Comparison of ENCODE assay signal across 18 cellular contexts in genomic region chr2:205990104-205990503, GRCh38.
"Had no signal": no experiment of that assay in that cellular context is flagged by ENCODE, and none has a peak within 500 bp of the region (broad histone marks: within the 10 kb centered on the region; RNA-seq: fewer than 3 reads in every experiment).

No MANE protein-coding gene starts in this region.

- ATAC-seq: foreskin keratinocyte, left ventricle myocardium superior, SK-N-SH treated with all-trans-retinoic acid at 6 μM for 48 hours had no signal

- H3K36me3 ChIP-seq: prostate gland, uterus had no signal

- H3K9me3 ChIP-seq: prostate gland, spleen, tibial nerve, uterus had no signal

- H3K4me1 ChIP-seq: foreskin keratinocyte, prostate gland, tibial nerve, uterus had no signal

- H3K4me3 Mint-ChIP-seq: brain; dendritic cell treated with granulocyte-macrophage colony-stimulating factor and Interleukin-4, amounts not matched to agents 40 ng/mL and 50 ng/mL, for 4 days; immature natural killer cell had no signal

- DNase-seq: activated naive CD4-positive, alpha-beta T cell treated with Interleukin-2 at 50 U/mL for 16 hours; activated T-cell treated with anti-CD3 and anti-CD28 coated beads, Interleukin-2, amount 50 U/mL, for 1 hour; effector CD8-positive, alpha-beta T cell; erythroblast; foreskin keratinocyte; immature natural killer cell; left ventricle myocardium superior; spleen; stimulated activated CD4-positive, alpha-beta T cell treated with anti-CD3 and anti-CD28 coated beads, Interleukin-4, amount 100 ng/mL, for 24 hours; stimulated activated naive CD4-positive, alpha-beta T cell treated with Interleukin-2 at 50 U/mL for 16 hours; substantia nigra; T-helper 9 cell; uterus had no signal

- H3K9me3 Mint-ChIP-seq: brain; dendritic cell treated with granulocyte-macrophage colony-stimulating factor and Interleukin-4, amounts not matched to agents 40 ng/mL and 50 ng/mL, for 4 days; immature natural killer cell had no signal

- H3K27me3 ChIP-seq: foreskin keratinocyte, spleen, tibial nerve, uterus had no signal

- H3K4me3 ChIP-seq: prostate gland, spleen, tibial nerve, uterus had no signal

- H3K27ac Mint-ChIP-seq: brain; dendritic cell treated with granulocyte-macrophage colony-stimulating factor and Interleukin-4, amounts not matched to agents 40 ng/mL and 50 ng/mL, for 4 days had no signal

- H3K27ac ChIP-seq: foreskin keratinocyte, prostate gland, spleen, tibial nerve, uterus had no signal

- H3K27me3 Mint-ChIP-seq: brain; dendritic cell treated with granulocyte-macrophage colony-stimulating factor and Interleukin-4, amounts not matched to agents 40 ng/mL and 50 ng/mL, for 4 days had no signal
